20 cellular contexts compared by ENCODE assay signal in genomic region chr11:132020001-132020400, GRCh38.
DNase-seq lines count a peak whose midpoint lies in the region; ATAC-seq, FAIRE-seq and TF ChIP-seq lines count a peak whose summit lies in the region.
"Had no signal": no experiment of that assay in that cellular context is flagged by ENCODE, and none has a peak within 500 bp of the region (broad histone marks: within the 10 kb centered on the region; RNA-seq: fewer than 3 reads in every experiment).

No MANE protein-coding gene starts in this region.

- no peaks in the 10 kb centered on the region; the same call in 1 of the 2 replicates for H3K79me1 ChIP-seq in H1 (ENCODE audit: low read depth, low read length)

- ATAC-seq in WTC11 (no peak), GM19463 (IDR thresholded peaks at IDR 0.05; ENCODE audit: unreplicated experiment) (no peak)
- ATAC-seq: CD8-positive, alpha-beta T cell had no signal

- H3K27ac ChIP-seq in HEK293 (ENCODE audit: extremely low read depth, low read depth, low read length) (no peak overlapping the region), H1 (ENCODE audit: low read depth, low read length) (no peak overlapping the region), endodermal cell (ENCODE audit: low read depth, low read length) (no peak overlapping the region)
- H3K27ac ChIP-seq: BLaER1 treated with 17β-estradiol and CSF1 and Interleukin-3, amounts not matched to agents 10 nM and 100 nM; C4-2B had no signal

- H2BK120ac ChIP-seq in H1 (replicated peaks; ENCODE audit: low read depth, low read length), result no peak overlapping the region

- no peak overlapping the region for H2BK20ac ChIP-seq in H1 (ENCODE audit: low read length)

- H4K20me1 ChIP-seq in H1 (replicated peaks in 1 of 2; ENCODE audit: control insufficient read depth in 1 of 2, insufficient read depth in 2 of 2, low read length in 2 of 2), result no peaks in the 10 kb centered on the region
- H4K20me1 ChIP-seq: BLaER1 treated with 17β-estradiol and CSF1 and Interleukin-3, amounts not matched to agents 10 nM and 100 nM had no signal

- H3K27me3 Mint-ChIP-seq in WTC11 (ENCODE audit: low read depth) (no peaks in the 10 kb centered on the region), endodermal cell (ENCODE audit: insufficient read depth) (no peaks in the 10 kb centered on the region)
- H3K27me3 Mint-ChIP-seq: CD4-positive, alpha-beta T cell had no signal

- no peak for FAIRE-seq in H1 (lab: Jason Lieb, UNC)
- FAIRE-seq: D721Med, G401.6, GM12891, GM19239 had no signal

- H3K9ac ChIP-seq in H1 (replicated peaks in 1 of 4; ENCODE audit: extremely low read depth in 1 of 4, low read depth in 3 of 4, low read length in 3 of 4), result no peak overlapping the region
- H3K9ac ChIP-seq in endodermal cell (ENCODE audit: extremely low read depth, low read length, poor library complexity, severe bottlenecking), result no peak overlapping the region
- H3K9ac ChIP-seq: BLaER1 treated with 17β-estradiol and CSF1 and Interleukin-3, amounts not matched to agents 10 nM and 100 nM had no signal

- H3K36me3 ChIP-seq in HEK293 (ENCODE audit: control insufficient read depth in 2 of 2, insufficient read depth in 1 of 2, low read length in 2 of 2) (no peaks in the 10 kb centered on the region), H1 (ENCODE audit: control insufficient read depth in 2 of 4, insufficient read depth in 4 of 4, low read length in 3 of 4) (no peaks in the 10 kb centered on the region), endodermal cell (ENCODE audit: control insufficient read depth, insufficient read depth, low read length) (no peaks in the 10 kb centered on the region), BE2C (no peaks in the 10 kb centered on the region)
- H3K36me3 ChIP-seq: BLaER1 treated with 17β-estradiol and CSF1 and Interleukin-3, amounts not matched to agents 10 nM and 100 nM had no signal

- no peaks in the 10 kb centered on the region; the same call in 1 of the 2 replicates for H3K23me2 ChIP-seq in H1 (ENCODE audit: low read depth, low read length)

- CTCF ChIA-PET in HEK293 (lab: Yijun Ruan, JAX) (no interaction called here), WTC11 (lab: Charles Lee) (no interaction called here), H1 (lab: Charles Lee; ENCODE audit: partially characterized antibody) (interaction anchor here (1.1 to 1.8 kb wide), 2 partner anchors 8 to 10 kb away, joined by 3 to 6 read pairs; no protein-coding TSS in a partner anchor)

- H3K4me3 Mint-ChIP-seq in WTC11, result no peak overlapping the region
- no peak overlapping the region for H3K4me3 Mint-ChIP-seq in endodermal cell
- H3K4me3 Mint-ChIP-seq: CD4-positive, alpha-beta T cell; CD8-positive, alpha-beta T cell had no signal

- H2BK15ac ChIP-seq in H1 (ENCODE audit: low read length), result no peak overlapping the region

- H3K4me1 Mint-ChIP-seq in WTC11 (peaks cover 15% of the 10 kb centered on the region), endodermal cell (peaks cover 4% of the 10 kb centered on the region)

- H4K5ac ChIP-seq in H1 (ENCODE audit: insufficient read length, low read depth, low read length), result no peak overlapping the region

- no peak overlapping the region for H3K4ac ChIP-seq in H1 (replicated peaks; ENCODE audit: insufficient read length, low read depth, low read length)

- no peak overlapping the region for H2BK5ac ChIP-seq in H1 (ENCODE audit: low read depth, low read length)

- H2AFZ ChIP-seq in H1 (ENCODE audit: low read length), result no peak overlapping the region

- H3K79me2 ChIP-seq in H1 (ENCODE audit: control insufficient read depth in 1 of 2, insufficient read depth in 2 of 2, low read length in 2 of 2), result no peaks in the 10 kb centered on the region

- H3K9me3 Mint-ChIP-seq in WTC11, result peaks cover 4% of the 10 kb centered on the region
- peaks cover 5% of the 10 kb centered on the region for H3K9me3 Mint-ChIP-seq in endodermal cell

- 93% methylated on average over 1 of the region's 1 CpG; no CpG with 5 or more reads in 1 of the 2 experiments for WGBS in H1 (ENCODE audit: extremely low coverage in 1 of 2, insufficient coverage in 1 of 2, insufficient read length in 1 of 2, insufficient replicate concordance in 2 of 2, low coverage in 1 of 2, low lambda C conversion rate in 2 of 2, missing lambda C conversion rate in 1 of 2), 2 experiments
- WGBS in endodermal cell (ENCODE audit: insufficient coverage in 1 of 2, insufficient read length in 1 of 2), 2 experiments, result 94% methylated on average over 1 of the region's 1 CpG; no CpG with 5 or more reads in 1 of the 2 experiments

- H3K4me3 ChIP-seq in HEK293 (ENCODE audit: low read depth, low read length) (no peak overlapping the region), H1 (ENCODE audit: extremely low read depth in 1 of 4, insufficient read depth in 2 of 4, low read depth in 3 of 4, low read length in 4 of 4) (no peak overlapping the region), endodermal cell (ENCODE audit: low read length) (no peak overlapping the region), BE2C (ENCODE audit: low read depth, low read length) (no peak overlapping the region)
- H3K4me3 ChIP-seq: BLaER1 treated with 17β-estradiol and CSF1 and Interleukin-3, amounts not matched to agents 10 nM and 100 nM had no signal

- no peak overlapping the region for H3K56ac ChIP-seq in H1 (replicated peaks; ENCODE audit: insufficient read length, low read depth, low read length)

- TF ChIP-seq CTCF in HEK293 (tag by site-specific recombination; IDR thresholded peaks at IDR 0.05) (no peak), WTC11 (IDR thresholded peaks at IDR 0.05) (no peak), H1 (IDR thresholded peaks at IDR 0.05; ENCODE audit: control extremely low read depth in 1 of 3, insufficient read depth in 1 of 3, low read depth in 1 of 3, low read length in 3 of 3) (no peak), endodermal cell (conservative IDR thresholded peaks at IDR 0.05) (no peak), BE2C (IDR thresholded peaks at IDR 0.05; ENCODE audit: low read depth, low read length) (no peak)

- H3K14ac ChIP-seq in H1 (ENCODE audit: insufficient read length), result no peak overlapping the region

- TF ChIP-seq POLR2A in H1 (IDR thresholded peaks at IDR 0.05; ENCODE audit: control extremely low read depth in 1 of 2, low read depth in 2 of 2, low read length in 2 of 2), result no peak

- DNase-seq in WTC11 (ENCODE audit: low spot score), result no peak
- no peak for DNase-seq in H1 (ENCODE audit: low read depth in 1 of 2, low spot score in 2 of 2)
- no peak for DNase-seq in endodermal cell
- no peak for DNase-seq in BE2C
- DNase-seq: 8988T; ACHN; Caco-2; Calu3; CD4-positive, alpha-beta T cell; CD8-positive, alpha-beta T cell; DMS79 treated with DMSO at 0.1 percent for 48 hours; GF-D8 had no signal

- H3K27me3 ChIP-seq in H1 (replicated peaks in 1 of 4; ENCODE audit: control insufficient read depth in 3 of 4, extremely low read depth in 1 of 4, insufficient read depth in 3 of 4, low read length in 3 of 4) (no peaks in the 10 kb centered on the region), endodermal cell (ENCODE audit: control insufficient read depth, insufficient read depth, low read length, poor library complexity, severe bottlenecking) (no peaks in the 10 kb centered on the region), BE2C (no peaks in the 10 kb centered on the region)
- H3K27me3 ChIP-seq: BLaER1 treated with 17β-estradiol and CSF1 and Interleukin-3, amounts not matched to agents 10 nM and 100 nM had no signal

- H3K27ac Mint-ChIP-seq in WTC11 (no peak overlapping the region), endodermal cell (no peak overlapping the region)
- H3K27ac Mint-ChIP-seq: CD4-positive, alpha-beta T cell; CD8-positive, alpha-beta T cell had no signal

- POLR2A ChIA-PET in HEK293 (lab: Yijun Ruan, JAX), result no interaction called here
- POLR2A ChIA-PET in WTC11 (lab: Charles Lee), result no interaction called here
- POLR2A ChIA-PET in H1 (lab: Charles Lee; ENCODE audit: partially characterized antibody), result no interaction called here

- H3K23ac ChIP-seq in H1 (ENCODE audit: insufficient read length), result no peak overlapping the region

- H3K36me3 Mint-ChIP-seq in WTC11 (peaks cover 3% of the 10 kb centered on the region; the same call in 1 of the 2 replicates), endodermal cell (ENCODE audit: low read depth) (no peaks in the 10 kb centered on the region)
- H3K36me3 Mint-ChIP-seq: CD8-positive, alpha-beta T cell had no signal

- H3K9me3 ChIP-seq in HEK293 (ENCODE audit: control insufficient read depth, insufficient read depth, low read depth, low read length) (no peaks in the 10 kb centered on the region), H1 (ENCODE audit: insufficient read depth in 2 of 2, low read depth in 1 of 2, low read length in 1 of 2) (peaks cover 0 to 2% of the 10 kb centered on the region in 2 experiments; a peak in 1 of 4 replicates), endodermal cell (ENCODE audit: control insufficient read depth, low read length) (no peaks in the 10 kb centered on the region), BE2C (no peaks in the 10 kb centered on the region)
- H3K9me3 ChIP-seq: Caco-2 had no signal

- H2AK5ac ChIP-seq in H1 (ENCODE audit: low read depth, low read length), result no peak overlapping the region

- no peak overlapping the region for H4K91ac ChIP-seq in H1 (replicated peaks; ENCODE audit: insufficient read length, low read length)

- no peak overlapping the region for H2BK12ac ChIP-seq in H1 (ENCODE audit: low read depth, low read length)

- no peak overlapping the region for H4K8ac ChIP-seq in H1 (ENCODE audit: extremely low read depth, insufficient read depth, low read length)

- no peak overlapping the region for H3K18ac ChIP-seq in H1 (ENCODE audit: extremely low read depth, low read length)

- H3K4me2 ChIP-seq in H1 (ENCODE audit: insufficient read depth in 1 of 2, low read depth in 2 of 2, low read length in 2 of 2), result no peak overlapping the region
- H3K4me2 ChIP-seq: BLaER1 treated with 17β-estradiol and CSF1 and Interleukin-3, amounts not matched to agents 10 nM and 100 nM had no signal

- no peak for TF ChIP-seq EP300 in H1 (IDR thresholded peaks at IDR 0.05; ENCODE audit: borderline replicate concordance in 1 of 2, low read depth in 2 of 2, low read length in 2 of 2)

- H3K4me1 ChIP-seq in HEK293 (ENCODE audit: control insufficient read depth, insufficient read depth, low read length), result no peaks in the 10 kb centered on the region
- H3K4me1 ChIP-seq in H1 (replicated peaks in 1 of 4; ENCODE audit: control insufficient read depth in 3 of 4, insufficient read depth in 4 of 4, low read length in 3 of 4), result peaks cover 0 to 3% (median under 1%) of the 10 kb centered on the region in 4 experiments; a peak in 2 of 7 replicates
- no peaks in the 10 kb centered on the region for H3K4me1 ChIP-seq in endodermal cell (ENCODE audit: control insufficient read depth, insufficient read depth, low read length)
- no peaks in the 10 kb centered on the region for H3K4me1 ChIP-seq in BE2C
- H3K4me1 ChIP-seq: BLaER1 treated with 17β-estradiol and CSF1 and Interleukin-3, amounts not matched to agents 10 nM and 100 nM; Caco-2 had no signal

- no peak for TF ChIP-seq RAD21 in H1 (IDR thresholded peaks at IDR 0.05 in 1 of 2, conservative IDR thresholded peaks at IDR 0.05 in 1 of 2; ENCODE audit: low read depth in 2 of 2, low read length in 2 of 2)

TF ChIP-seq in WTC11, 78 proteins besides CTCF, POLR2A, EP300 and RAD21 (continues in another document):
- TF ChIP-seq KAT7 (CRISPR knock-in tag; IDR thresholded peaks at IDR 0.05; ENCODE audit: borderline replicate concordance), result no peak

TF ChIP-seq in H1, 55 proteins besides CTCF, POLR2A, EP300 and RAD21 (continues in another document):
- TF ChIP-seq SP2 (IDR thresholded peaks at IDR 0.05; ENCODE audit: low read length) (no peak), TBP (IDR thresholded peaks at IDR 0.05; ENCODE audit: low read depth, low read length) (no peak)
